ENCODE assay signal across 2 cellular contexts in genomic region chr4:87924146-87924545, GRCh38. TPM values are rescaled to one million over a fixed set of nuclear protein-coding genes. Genes with fewer than 3 reads are reported as not detected.
"Had no signal": no experiment of that assay in that cellular context is flagged by ENCODE, and none has a peak within 500 bp of the region (broad histone marks: within the 10 kb centered on the region; RNA-seq: fewer than 3 reads in every experiment).

No MANE protein-coding gene starts in this region.

RNA-seq across cellular contexts. Expression of gene SPP1, which starts 51.4 kb away (rescaled TPM):
- total RNA-seq: activated naive CD4-positive, alpha-beta T cell treated with anti-CD3 and anti-CD28 coated beads, Interleukin-2, amount 50 U/mL, for 72 hours; bronchial epithelial cell had no signal
